Comparison of ENCODE assay signal across 9 cellular contexts in the genomic region with DNA sequence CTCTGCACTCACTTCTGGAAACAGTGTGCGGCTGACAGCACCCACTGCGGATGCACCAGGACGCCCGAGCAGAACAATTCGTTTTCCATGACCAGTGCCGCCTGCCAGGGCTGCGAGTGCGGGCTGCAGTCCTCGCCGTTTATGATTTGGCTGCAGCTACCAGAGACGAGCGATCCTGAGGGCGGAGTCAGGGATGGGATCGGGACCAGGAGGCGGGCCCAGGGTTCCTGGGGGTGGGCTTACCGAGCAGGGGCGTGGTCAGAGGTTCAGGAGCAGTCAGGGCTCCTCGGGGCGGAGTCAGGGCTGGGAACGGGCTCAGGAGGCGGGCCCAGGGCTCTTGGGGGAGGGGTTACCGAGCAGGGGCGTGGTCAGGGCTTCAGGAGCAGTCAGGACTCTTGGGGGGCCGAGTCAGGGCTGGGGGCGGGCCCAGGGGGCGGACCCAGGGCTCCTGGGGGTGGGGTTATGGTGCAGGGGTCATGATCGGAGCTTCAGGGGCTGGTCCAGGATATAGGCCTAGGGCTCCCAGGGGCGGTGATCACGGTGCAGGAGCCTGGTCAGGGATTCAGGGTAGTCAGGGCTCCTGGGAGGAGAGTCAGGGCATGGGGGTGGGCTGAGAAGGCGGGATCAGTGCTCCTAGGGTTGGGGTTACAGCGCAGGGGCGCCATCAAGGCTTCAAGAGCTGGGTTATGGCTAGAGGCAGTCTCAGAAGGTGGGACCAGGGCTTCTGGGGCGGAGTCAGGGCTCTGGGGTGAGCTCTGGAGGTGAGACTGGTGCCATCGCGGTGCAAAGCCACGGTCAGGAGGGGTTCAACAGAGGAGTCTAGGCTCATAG. TPM values are rescaled to one million over a fixed set of nuclear protein-coding genes. Genes with fewer than 3 reads are reported as not detected.
DNase-seq lines count a peak whose midpoint lies in the region; ATAC-seq and TF ChIP-seq lines count a peak whose summit lies in the region.
"Had no signal": no experiment of that assay in that cellular context is flagged by ENCODE, and none has a peak within 500 bp of the region (broad histone marks: within the 10 kb centered on the region; RNA-seq: fewer than 3 reads in every experiment).

No MANE protein-coding gene starts in this region.

- H3K27ac Mint-ChIP-seq in endodermal cell: no peak overlapping the region

- DNase-seq in GM10266 (ENCODE audit: extremely low spot score): peak; percentile 69
- peak; percentile 58 to 71 for DNase-seq in SHP77 (lab: John Stamatoyannopoulos, UW)
- DNase-seq in endodermal cell: peak; percentile 100
- DNase-seq in sciatic nerve (ENCODE audit: low spot score): peak; percentile 80
- DNase-seq in T1000 (lab: John Stamatoyannopoulos, UW): no peak

- no peaks in the 10 kb centered on the region for H3K4me1 Mint-ChIP-seq in endodermal cell

- peak overlapping the region; percentile 46 for H3K4me3 Mint-ChIP-seq in endodermal cell

- no peaks in the 10 kb centered on the region for H3K9me3 ChIP-seq in endodermal cell (ENCODE audit: control insufficient read depth, low read length)
- H3K9me3 ChIP-seq: SJSA1 had no signal

- ATAC-seq in HG03108 (IDR thresholded peaks at IDR 0.05; ENCODE audit: unreplicated experiment) (peak; percentile 54), sciatic nerve (peak; percentile 94), HG02870 (IDR thresholded peaks at IDR 0.05; ENCODE audit: unreplicated experiment) (no peak), HG03469 (IDR thresholded peaks at IDR 0.05; ENCODE audit: unreplicated experiment) (no peak)

- no peaks in the 10 kb centered on the region for H3K9me3 Mint-ChIP-seq in endodermal cell

- no peaks in the 10 kb centered on the region for H3K36me3 Mint-ChIP-seq in endodermal cell (ENCODE audit: low read depth)

- peaks cover 42% of the 10 kb centered on the region for H3K27me3 Mint-ChIP-seq in endodermal cell (ENCODE audit: insufficient read depth)

- TF ChIP-seq CTCF in GM10266 (IDR thresholded peaks at IDR 0.05; ENCODE audit: control insufficient read depth, insufficient read depth, low read depth, missing control alignments) (no peak), endodermal cell (conservative IDR thresholded peaks at IDR 0.05) (no peak)

- peaks cover 70% of the 10 kb centered on the region for H3K27me3 ChIP-seq in endodermal cell (ENCODE audit: control insufficient read depth, insufficient read depth, low read length, poor library complexity, severe bottlenecking)

- no peaks in the 10 kb centered on the region for H3K4me1 ChIP-seq in endodermal cell (ENCODE audit: control insufficient read depth, insufficient read depth, low read length)
- H3K4me1 ChIP-seq: SJSA1 had no signal

- H3K36me3 ChIP-seq in endodermal cell (ENCODE audit: control insufficient read depth, insufficient read depth, low read length): no peaks in the 10 kb centered on the region
- H3K36me3 ChIP-seq: SJSA1 had no signal

- no peak overlapping the region for H3K4me3 ChIP-seq in endodermal cell (ENCODE audit: low read length)
- H3K4me3 ChIP-seq: SJSA1 had no signal

- H3K9ac ChIP-seq in endodermal cell (ENCODE audit: extremely low read depth, low read length, poor library complexity, severe bottlenecking): no peak overlapping the region

- intact Hi-C loops in sciatic nerve (cut with DNase I): no loop called here

- H3K27ac ChIP-seq in endodermal cell (ENCODE audit: low read depth, low read length): no peak overlapping the region
- H3K27ac ChIP-seq: SJSA1 had no signal

- 20 to 24% methylated on average over 9 to 36 of the region's 36 CpGs for WGBS in endodermal cell (ENCODE audit: insufficient coverage in 1 of 2, insufficient read length in 1 of 2), 2 experiments

RNA-seq across cellular contexts. Expression of gene KLK4, which starts 1.7 kb away (rescaled TPM):
- not detected for total RNA-seq in endodermal cell
- not detected for polyA plus RNA-seq in endodermal cell (2013, experiment 1 of 2)
- polyA plus RNA-seq in endodermal cell (2013, experiment 2 of 2): not detected
- total RNA-seq in sciatic nerve: 1.1 TPM
- total RNA-seq: SJSA1 had no signal

RNA-seq across cellular contexts. Expression of gene KLK2, which starts 36.2 kb away (rescaled TPM):
- under 1 TPM in 1 of 2 donors, not detected in 1; 0.35 TPM for total RNA-seq in endodermal cell
- not detected for polyA plus RNA-seq in endodermal cell (2013, experiment 1 of 2)
- polyA plus RNA-seq in endodermal cell (2013, experiment 2 of 2): not detected
- total RNA-seq in sciatic nerve: not detected
- total RNA-seq: SJSA1 had no signal

RNA-seq across cellular contexts. Expression of gene KLK5, which starts 43.4 kb away (rescaled TPM):
- total RNA-seq in endodermal cell (not detected), sciatic nerve (not detected)
- not detected for polyA plus RNA-seq in endodermal cell (2013, experiment 1 of 2)
- polyA plus RNA-seq in endodermal cell (2013, experiment 2 of 2): not detected
- total RNA-seq: SJSA1 had no signal

RNA-seq across cellular contexts. Expression of gene KLK3, which starts 54.7 kb away (rescaled TPM):
- not detected for total RNA-seq in endodermal cell
- polyA plus RNA-seq in endodermal cell (2013, experiment 1 of 2): not detected
- not detected for polyA plus RNA-seq in endodermal cell (2013, experiment 2 of 2)
- total RNA-seq in sciatic nerve: not detected
- total RNA-seq: SJSA1 had no signal

RNA-seq across cellular contexts. Expression of gene KLK6, which starts 59.9 kb away (rescaled TPM):
- total RNA-seq in endodermal cell (under 1 TPM; 0.86 to 0.93 TPM), sciatic nerve (8.8 TPM)
- polyA plus RNA-seq in endodermal cell (2013, experiment 1 of 2): 1.0 TPM
- 1.1 TPM for polyA plus RNA-seq in endodermal cell (2013, experiment 2 of 2)
- total RNA-seq: SJSA1 had no signal

Comparison
In these comparisons a context has a peak if more than half of its experiments do, and no peak if none do; other contexts are left out.
1. ATAC-seq: peak in HG03108 (single experiment) and sciatic nerve (single experiment); none in HG02870 (single experiment) and HG03469 (single experiment).